In the genomic region with DNA sequence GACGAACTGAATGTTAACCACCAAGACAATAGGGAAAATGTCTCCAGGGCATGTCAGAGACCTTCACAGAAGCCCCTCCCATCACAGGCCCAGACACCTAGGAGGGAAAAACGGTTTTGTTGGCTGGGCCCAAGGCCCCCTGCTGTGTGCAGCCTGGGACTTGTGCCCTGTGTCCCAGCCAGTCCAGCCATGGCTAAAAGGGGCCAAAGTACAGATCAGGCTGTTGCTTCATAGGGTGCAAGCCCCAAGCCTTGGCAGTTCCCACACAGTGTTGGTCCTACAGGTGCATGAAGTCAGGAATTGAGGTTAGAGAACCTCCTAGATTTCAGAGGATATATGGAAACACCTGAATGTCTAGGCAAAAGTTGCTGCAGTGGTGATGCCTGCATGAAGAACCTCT, we compare ENCODE assay signal across 27 cellular contexts.
"Had no signal": no experiment of that assay in that cellular context is flagged by ENCODE, and none has a peak within 500 bp of the region (broad histone marks: within the 10 kb centered on the region; RNA-seq: fewer than 3 reads in every experiment).

No MANE protein-coding gene starts in this region.

- H3K4me3 ChIP-seq: stomach, suprapubic skin, testis, thoracic aorta, thyroid gland, tibial artery, tibial nerve, transverse colon, upper lobe of left lung, upper lobe of right lung, uterus, vagina had no signal

- DNase-seq: stimulated activated CD4-positive, alpha-beta T cell treated with anti-CD3 and anti-CD28 coated beads, Interleukin-2, amount 100 ng/mL, for 48 hours; stimulated activated CD4-positive, alpha-beta T cell treated with anti-CD3 and anti-CD28 coated beads, Interleukin-4, amount 100 ng/mL, for 1 hour; stimulated activated CD4-positive, alpha-beta T cell treated with anti-CD3 and anti-CD28 coated beads, Interleukin-4, amount 100 ng/mL, for 24 hours; stimulated activated CD4-positive, alpha-beta T cell treated with anti-CD3 and anti-CD28 coated beads, Interleukin-4, amount 100 ng/mL, for 4 hours; stimulated activated CD8-positive, alpha-beta memory T cell treated with anti-CD3 and anti-CD28 coated beads, Interleukin-4, amount 100 ng/mL, for 48 hours; stimulated activated naive B cell treated with anti-CD40 and anti-IgM and Interleukin-4, amounts not matched to agents 10 μg/mL and 1 μg/mL and 100 μg/mL, for 72 hours; stimulated activated naive CD4-positive, alpha-beta T cell; stimulated activated naive CD4-positive, alpha-beta T cell treated with Interleukin-2 at 50 U/mL for 16 hours; stimulated activated naive CD8-positive, alpha-beta T cell treated with anti-CD3 and anti-CD28 coated beads, Interleukin-15, amount 100 ng/mL, for 72 hours; stimulated activated naive CD8-positive, alpha-beta T cell treated with anti-CD3 and anti-CD28 coated beads, Interleukin-15, Interleukin-2, amounts not matched to agents 100 U/mL and 50 U/mL, for 24 hours; stomach; substantia nigra; testis; thyroid gland; tibial artery; transverse colon; trophoblast cell; upper lobe of left lung; upper lobe of right lung; uterus had no signal

- H3K36me3 ChIP-seq: stomach, suprapubic skin, thoracic aorta, thyroid gland, tibial artery, tibial nerve, transverse colon, upper lobe of left lung, upper lobe of right lung, uterus, vagina had no signal

- ATAC-seq: stimulated activated effector memory CD8-positive, alpha-beta T cell treated with anti-CD3 and anti-CD28 coated beads, Interleukin-12 subunit alpha, Interleukin-12 subunit beta, amount 100 ng/mL, for 72 hours; stimulated activated memory B cell treated with anti-CD40 and anti-IgM and Interleukin-4, amounts not matched to agents 10 μg/mL and 1 μg/mL and 100 μg/mL, for 72 hours; stimulated activated naive B cell treated with anti-CD40 and anti-IgM and Interleukin-4, amounts not matched to agents 10 μg/mL and 1 μg/mL and 100 μg/mL, for 72 hours; stimulated activated naive CD8-positive, alpha-beta T cell treated with anti-CD3 and anti-CD28 coated beads, Interleukin-15, amount 100 ng/mL, for 72 hours; stimulated activated naive CD8-positive, alpha-beta T cell treated with anti-CD3 and anti-CD28 coated beads, Interleukin-15, Interleukin-2, amounts not matched to agents 100 U/mL and 50 U/mL, for 24 hours; upper lobe of right lung had no signal

- H3K9me3 ChIP-seq: thyroid gland had no signal

- H3K4me1 ChIP-seq: stomach, suprapubic skin, testis, thyroid gland, tibial artery, tibial nerve, transverse colon, upper lobe of left lung, upper lobe of right lung, uterus, vagina had no signal

- FAIRE-seq: urothelium cell line had no signal

- H3K27me3 ChIP-seq: stomach, suprapubic skin, testis, thyroid gland, tibial artery, tibial nerve, transverse colon, upper lobe of left lung, upper lobe of right lung, uterus, vagina had no signal

- H3K27ac ChIP-seq: stomach, suprapubic skin, testis, thoracic aorta, thyroid gland, tibial artery, tibial nerve, transverse colon, upper lobe of left lung, upper lobe of right lung, uterus, vagina had no signal
